21 cellular contexts compared by ENCODE assay signal in genomic region chr14:38762436-38762835, GRCh38.
DNase-seq lines count a peak whose midpoint lies in the region; ATAC-seq and TF ChIP-seq lines count a peak whose summit lies in the region.
"Had no signal": no experiment of that assay in that cellular context is flagged by ENCODE, and none has a peak within 500 bp of the region (broad histone marks: within the 10 kb centered on the region; RNA-seq: fewer than 3 reads in every experiment).

No MANE protein-coding gene starts in this region.

- DNase-seq in NCI-H82 (lab: John Stamatoyannopoulos, UW) (peak; percentile 22), NCI-H82 treated with DMSO at 0.1 percent for 48 hours (lab: John Stamatoyannopoulos, UW; ENCODE audit: unreplicated experiment) (no peak), HS-5 (ENCODE audit: low read depth) (peak; percentile 25), colonic mucosa (no peak), NCI-H524 treated with DMSO at 0.1 percent for 48 hours (lab: John Stamatoyannopoulos, UW) (no peak), NCI-H2029 (lab: John Stamatoyannopoulos, UW) (no peak)
- DNase-seq: 8988T, DND-41, GF-D8, HFFc6, KBM-7, NCI-H1417 treated with DMSO at 0.1 percent for 48 hours, NCI-H187 treated with DMSO at 0.1 percent for 48 hours, NCI-H345, NCI-H69, SHP77 had no signal

- H3K9ac ChIP-seq in colonic mucosa (ENCODE audit: low read depth in 2 of 2, low read length in 2 of 2), result no peak overlapping the region
- H3K9ac ChIP-seq: BLaER1 had no signal

- intact Hi-C loops in colonic mucosa (cut with DNase I), result no loop called here

- H3K27me3 ChIP-seq in colonic mucosa, result no peaks in the 10 kb centered on the region
- H3K27me3 ChIP-seq: BLaER1 had no signal

- H3K4me1 ChIP-seq in colonic mucosa, result no peaks in the 10 kb centered on the region
- H3K4me1 ChIP-seq: BLaER1 had no signal

- no peak overlapping the region for H3K4me3 ChIP-seq in colonic mucosa
- H3K4me3 ChIP-seq: BLaER1, SK-N-MC had no signal

- ATAC-seq in GM19023 (IDR thresholded peaks at IDR 0.05; ENCODE audit: unreplicated experiment), result no peak
- no peak for ATAC-seq in GM21381 (IDR thresholded peaks at IDR 0.05; ENCODE audit: unreplicated experiment)
- ATAC-seq: HepG2 had no signal

- H3K27ac ChIP-seq in colonic mucosa, result peak overlapping the region; percentile 31
- H3K27ac ChIP-seq: BLaER1, SK-N-MC had no signal

- no peak for TF ChIP-seq CTCF in colonic mucosa (IDR thresholded peaks at IDR 0.05)

- H3K36me3 ChIP-seq in colonic mucosa, result no peaks in the 10 kb centered on the region
- H3K36me3 ChIP-seq: BLaER1 had no signal

- no peaks in the 10 kb centered on the region for H3K9me3 ChIP-seq in colonic mucosa

Comparison
In these comparisons a context has a peak if more than half of its experiments do, and no peak if none do; other contexts are left out.
1. DNase-seq: peak in NCI-H82 (single experiment) and HS-5 (single experiment); none in NCI-H82 treated with DMSO at 0.1 percent for 48 hours (single experiment), colonic mucosa (single experiment), NCI-H524 treated with DMSO at 0.1 percent for 48 hours (single experiment) and NCI-H2029 (single experiment).